ENCODE assay signal across 13 cellular contexts in genomic region chr10:124715479-124715878, GRCh38. TPM values are rescaled to one million over a fixed set of nuclear protein-coding genes. Genes with fewer than 3 reads are reported as not detected.
DNase-seq lines count a peak whose midpoint lies in the region; ATAC-seq and TF ChIP-seq lines count a peak whose summit lies in the region.
"Had no signal": no experiment of that assay in that cellular context is flagged by ENCODE, and none has a peak within 500 bp of the region (broad histone marks: within the 10 kb centered on the region; RNA-seq: fewer than 3 reads in every experiment).

No MANE protein-coding gene starts in this region.

- H3K27ac Mint-ChIP-seq in activated T-cell treated with anti-CD3 and anti-CD28 coated beads, Interleukin-2, amount 50 U/mL, for 24 hours: peak overlapping the region; percentile 95
- H3K27ac Mint-ChIP-seq in immature natural killer cell: peak overlapping the region; percentile 95 to 99 (median 98)
- H3K27ac Mint-ChIP-seq in stimulated activated naive B cell treated with anti-CD40 and anti-IgM and Interleukin-4, amounts not matched to agents 10 μg/mL and 1 μg/mL and 100 μg/mL, for 72 hours: peak overlapping the region; percentile 38

- no peak for TF ChIP-seq CTCF in RWPE1 (conservative IDR thresholded peaks at IDR 0.05; ENCODE audit: low read depth)

- no peak for ATAC-seq in stimulated activated naive B cell treated with anti-CD40 and anti-IgM and Interleukin-4, amounts not matched to agents 10 μg/mL and 1 μg/mL and 100 μg/mL, for 72 hours (replicated peaks)
- ATAC-seq in GM21737 (IDR thresholded peaks at IDR 0.05; ENCODE audit: unreplicated experiment): no peak

- POLR2A ChIA-PET in RWPE1 (lab: Yijun Ruan, JAX; ENCODE audit: low non-redundant PET): no interaction called here

- peaks cover 90% of the 10 kb centered on the region for H3K4me1 Mint-ChIP-seq in activated T-cell treated with anti-CD3 and anti-CD28 coated beads, Interleukin-2, amount 50 U/mL, for 24 hours (ENCODE audit: low read depth)
- H3K4me1 Mint-ChIP-seq in immature natural killer cell: peaks cover 92 to 94% of the 10 kb centered on the region in 2 donors
- peaks cover 61 to 83% of the 10 kb centered on the region in 2 donors for H3K4me1 Mint-ChIP-seq in stimulated activated naive B cell treated with anti-CD40 and anti-IgM and Interleukin-4, amounts not matched to agents 10 μg/mL and 1 μg/mL and 100 μg/mL, for 72 hours

- no peak overlapping the region for H3K4me3 Mint-ChIP-seq in activated T-cell treated with anti-CD3 and anti-CD28 coated beads, Interleukin-2, amount 50 U/mL, for 24 hours
- peak overlapping the region; percentile 45 to 79 (median 59) for H3K4me3 Mint-ChIP-seq in immature natural killer cell
- no peak overlapping the region for H3K4me3 Mint-ChIP-seq in stimulated activated naive B cell treated with anti-CD40 and anti-IgM and Interleukin-4, amounts not matched to agents 10 μg/mL and 1 μg/mL and 100 μg/mL, for 72 hours

- H3K27me3 Mint-ChIP-seq in activated T-cell treated with anti-CD3 and anti-CD28 coated beads, Interleukin-2, amount 50 U/mL, for 24 hours: no peaks in the 10 kb centered on the region
- H3K27me3 Mint-ChIP-seq in immature natural killer cell (ENCODE audit: low read depth in 3 of 3): peaks cover 25 to 36% (median 26%) of the 10 kb centered on the region in 3 donors
- no peaks in the 10 kb centered on the region for H3K27me3 Mint-ChIP-seq in stimulated activated naive B cell treated with anti-CD40 and anti-IgM and Interleukin-4, amounts not matched to agents 10 μg/mL and 1 μg/mL and 100 μg/mL, for 72 hours

- peaks cover 28% of the 10 kb centered on the region for H3K36me3 Mint-ChIP-seq in activated T-cell treated with anti-CD3 and anti-CD28 coated beads, Interleukin-2, amount 50 U/mL, for 24 hours (ENCODE audit: low read depth)
- no peaks in the 10 kb centered on the region for H3K36me3 Mint-ChIP-seq in immature natural killer cell
- peaks cover 6 to 21% of the 10 kb centered on the region in 2 donors for H3K36me3 Mint-ChIP-seq in stimulated activated naive B cell treated with anti-CD40 and anti-IgM and Interleukin-4, amounts not matched to agents 10 μg/mL and 1 μg/mL and 100 μg/mL, for 72 hours

- no peak for DNase-seq in activated T-cell treated with anti-CD3 and anti-CD28 coated beads, Interleukin-2, amount 50 U/mL, for 24 hours
- DNase-seq in activated T-cell treated with anti-CD3 and anti-CD28 coated beads for 4 hours (no peak), RWPE1 (ENCODE audit: low spot score) (no peak), immature natural killer cell (peak in 2 of 3 donors; percentile 35 to 48), islet precursor cell (no peak), NOMO-1 treated with DMSO at 0.1 percent for 48 hours (lab: John Stamatoyannopoulos, UW; ENCODE audit: unreplicated experiment) (no peak)
- DNase-seq in stimulated activated naive B cell treated with anti-CD40 and anti-IgM and Interleukin-4, amounts not matched to agents 10 μg/mL and 1 μg/mL and 100 μg/mL, for 72 hours: no peak
- DNase-seq: activated T-cell treated with anti-CD3 and anti-CD28 coated beads, Interleukin-2, amount 50 U/mL, for 1 hour; Calu3; NCI-H1694; PC-9; WERI-Rb-1 had no signal

- H3K9me3 Mint-ChIP-seq in activated T-cell treated with anti-CD3 and anti-CD28 coated beads, Interleukin-2, amount 50 U/mL, for 24 hours: no peaks in the 10 kb centered on the region
- H3K9me3 Mint-ChIP-seq in immature natural killer cell: no peaks in the 10 kb centered on the region
- no peaks in the 10 kb centered on the region for H3K9me3 Mint-ChIP-seq in stimulated activated naive B cell treated with anti-CD40 and anti-IgM and Interleukin-4, amounts not matched to agents 10 μg/mL and 1 μg/mL and 100 μg/mL, for 72 hours

- 0 out of 2 replicates have a peak overlapping the region, but pooled peaks have one; percentile 8 for H3K27ac ChIP-seq in RWPE1
- H3K27ac ChIP-seq: PC-9, WERI-Rb-1 had no signal

- CTCF ChIA-PET in RWPE1 (lab: Yijun Ruan, JAX): interaction anchor here (0.5 kb wide), 1 partner anchor 72 kb away, joined by 4 read pairs; no protein-coding TSS in a partner anchor

RNA-seq across cellular contexts. Expression of gene FAM53B, which starts 28.7 kb away (rescaled TPM):
- 10 to 100 TPM; 12.1 to 62.1 (median 23.8) TPM for polyA plus RNA-seq in immature natural killer cell

Comparison
In these comparisons a context has a peak if more than half of its experiments do, and no peak if none do; other contexts are left out.
1. DNase-seq: peak in immature natural killer cell (2 of 3); none in activated T-cell treated with anti-CD3 and anti-CD28 coated beads, Interleukin-2, amount 50 U/mL, for 24 hours (single experiment), activated T-cell treated with anti-CD3 and anti-CD28 coated beads for 4 hours (single experiment), RWPE1 (single experiment), stimulated activated naive B cell treated with anti-CD40 and anti-IgM and Interleukin-4, amounts not matched to agents 10 μg/mL and 1 μg/mL and 100 μg/mL, for 72 hours (single experiment), islet precursor cell (single experiment) and NOMO-1 treated with DMSO at 0.1 percent for 48 hours (single experiment).
2. H3K27ac Mint-ChIP-seq: peak in every context shown above with its lines; median percentile 98 in immature natural killer cell; 95 in activated T-cell treated with anti-CD3 and anti-CD28 coated beads, Interleukin-2, amount 50 U/mL, for 24 hours; 38 in stimulated activated naive B cell treated with anti-CD40 and anti-IgM and Interleukin-4, amounts not matched to agents 10 μg/mL and 1 μg/mL and 100 μg/mL, for 72 hours.
3. H3K4me3 Mint-ChIP-seq: peak in immature natural killer cell (5 of 5); none in activated T-cell treated with anti-CD3 and anti-CD28 coated beads, Interleukin-2, amount 50 U/mL, for 24 hours (single experiment) and stimulated activated naive B cell treated with anti-CD40 and anti-IgM and Interleukin-4, amounts not matched to agents 10 μg/mL and 1 μg/mL and 100 μg/mL, for 72 hours (0 of 2).